ENCODE assay signal across 10 cellular contexts in the genomic region with DNA sequence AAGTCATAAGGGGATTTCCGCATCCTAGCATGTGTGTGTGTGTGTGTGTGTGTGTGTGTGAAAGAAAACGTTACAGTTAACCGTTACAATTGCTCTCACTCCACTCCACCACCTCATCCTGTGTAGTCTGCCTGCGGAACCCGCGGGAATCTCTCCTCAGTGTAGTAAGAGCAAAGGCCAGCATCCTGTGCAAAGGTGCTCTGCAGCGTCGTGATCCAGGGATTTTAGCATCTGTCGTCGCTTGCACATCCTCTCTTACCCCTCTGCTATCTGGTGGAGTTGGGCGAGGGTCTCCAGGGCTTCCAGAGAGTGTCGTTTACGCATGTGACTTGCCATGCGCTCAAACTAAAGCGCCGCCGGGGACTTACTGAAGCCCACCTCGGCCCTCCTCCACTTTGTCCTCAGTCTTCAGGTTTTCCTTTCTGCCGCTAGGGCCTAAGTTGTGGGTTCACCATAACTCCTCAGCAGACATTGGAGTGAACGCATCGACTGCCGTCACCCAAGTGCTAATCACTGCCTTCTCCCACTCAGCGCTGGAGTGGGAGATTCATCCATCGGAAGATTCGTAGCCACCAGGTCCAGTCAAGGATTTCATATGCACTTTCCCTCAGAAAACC. TPM values are rescaled to one million over a fixed set of nuclear protein-coding genes. Genes with fewer than 3 reads are reported as not detected.
A peak's percentile ranks its signal among the peaks of the same experiment; 100 is the strongest.
DNase-seq lines count a peak whose midpoint lies in the region; ATAC-seq and TF ChIP-seq lines count a peak whose summit lies in the region.
"Had no signal": no experiment of that assay in that cellular context is flagged by ENCODE, and none has a peak within 500 bp of the region (broad histone marks: within the 10 kb centered on the region; RNA-seq: fewer than 3 reads in every experiment).

No MANE protein-coding gene starts in this region.

- no peak for TF ChIP-seq EP300 in ovary (IDR thresholded peaks at IDR 0.05)

- H3K27me3 ChIP-seq in hepatocyte (peaks cover 70% of the 10 kb centered on the region), smooth muscle cell (ENCODE audit: low read depth) (no peaks in the 10 kb centered on the region), ovary (no peaks in the 10 kb centered on the region)

- H3K4me3 ChIP-seq in hepatocyte (no peak overlapping the region), smooth muscle cell (peak overlapping the region; percentile 65), ovary (no peak overlapping the region)
- H3K4me3 ChIP-seq: heart right ventricle, psoas muscle had no signal

- H4K20me1 ChIP-seq in hepatocyte (ENCODE audit: insufficient read depth, poor library complexity, severe bottlenecking) (no peaks in the 10 kb centered on the region), smooth muscle cell (ENCODE audit: low read depth) (peaks cover 69% of the 10 kb centered on the region)

- H3K9ac ChIP-seq in smooth muscle cell (ENCODE audit: low read depth) = peak overlapping the region; percentile 93

- H2AFZ ChIP-seq in hepatocyte (no peak overlapping the region), smooth muscle cell (ENCODE audit: low read depth) (no peak overlapping the region)

- H3K9me3 ChIP-seq in hepatocyte (ENCODE audit: low read depth) (no peaks in the 10 kb centered on the region), smooth muscle cell (replicated peaks; ENCODE audit: low read depth) (no peaks in the 10 kb centered on the region), ovary (no peaks in the 10 kb centered on the region)
- H3K9me3 ChIP-seq: heart right ventricle, psoas muscle had no signal

- no peaks in the 10 kb centered on the region for H3K9me2 ChIP-seq in hepatocyte (replicated peaks; ENCODE audit: insufficient read depth)

- 20% methylated on average over 25 of the region's 25 CpGs for WGBS in hepatocyte (ENCODE audit: low lambda C conversion rate, missing lambda C conversion rate)
- 18% methylated on average over 25 of the region's 25 CpGs for WGBS in smooth muscle cell (ENCODE audit: low lambda C conversion rate)
- 41 to 52% (median 44%) methylated on average over 25 of the region's 25 CpGs for WGBS in ovary, 3 donors

- no peaks in the 10 kb centered on the region for H3K79me2 ChIP-seq in hepatocyte
- H3K79me2 ChIP-seq in smooth muscle cell (ENCODE audit: low read depth) = peaks cover 60% of the 10 kb centered on the region

- H3K27ac Mint-ChIP-seq in activated T-cell treated with anti-CD3 and anti-CD28 coated beads, Interleukin-2, amount 50 U/mL, for 72 hours = no peak overlapping the region
- H3K27ac Mint-ChIP-seq in activated CD8-positive, alpha-beta T cell treated with anti-CD3 and anti-CD28 coated beads for 36 hours = no peak overlapping the region

- H3K27me3 Mint-ChIP-seq in activated T-cell treated with anti-CD3 and anti-CD28 coated beads, Interleukin-2, amount 50 U/mL, for 72 hours (ENCODE audit: low read depth) = peaks cover 76% of the 10 kb centered on the region
- peaks cover 65% of the 10 kb centered on the region for H3K27me3 Mint-ChIP-seq in activated CD8-positive, alpha-beta T cell treated with anti-CD3 and anti-CD28 coated beads for 36 hours

- no peak for DNase-seq in activated T-cell treated with anti-CD3 and anti-CD28 coated beads, Interleukin-2, amount 50 U/mL, for 72 hours
- no peak for DNase-seq in activated T-cell treated with anti-CD3 and anti-CD28 coated beads, Interleukin-2, amount 50 U/mL, for 48 hours
- peak; percentile 29 for DNase-seq in activated CD8-positive, alpha-beta T cell treated with anti-CD3 and anti-CD28 coated beads for 36 hours
- no peak for DNase-seq in hepatocyte (ENCODE audit: low spot score)
- no peak for DNase-seq in smooth muscle cell (lab: John Stamatoyannopoulos, UW; ENCODE audit: unreplicated experiment)
- DNase-seq in ovary = no peak
- DNase-seq: heart right ventricle, psoas muscle had no signal

- H3K4me1 Mint-ChIP-seq in activated T-cell treated with anti-CD3 and anti-CD28 coated beads, Interleukin-2, amount 50 U/mL, for 72 hours (ENCODE audit: low read depth) = peaks cover 36% of the 10 kb centered on the region
- peaks cover 21% of the 10 kb centered on the region for H3K4me1 Mint-ChIP-seq in activated CD8-positive, alpha-beta T cell treated with anti-CD3 and anti-CD28 coated beads for 36 hours (ENCODE audit: low read depth)

- H3K36me3 Mint-ChIP-seq in activated T-cell treated with anti-CD3 and anti-CD28 coated beads, Interleukin-2, amount 50 U/mL, for 72 hours (ENCODE audit: insufficient read depth in 2 of 2) = peaks cover 0 to 2% of the 10 kb centered on the region in 2 donors
- no peaks in the 10 kb centered on the region for H3K36me3 Mint-ChIP-seq in activated CD8-positive, alpha-beta T cell treated with anti-CD3 and anti-CD28 coated beads for 36 hours (ENCODE audit: low read depth)

- intact Hi-C loops in activated CD8-positive, alpha-beta T cell treated with anti-CD3 and anti-CD28 coated beads for 36 hours (cut with micrococcal nuclease) = loop anchor here (5.0 kb wide), 1 partner anchor 38 kb away; no protein-coding TSS in a partner anchor
- intact Hi-C loops in ovary (cut with DNase I) = no loop called here

- no peak overlapping the region for H3K27ac ChIP-seq in hepatocyte
- peak overlapping the region; percentile 81 for H3K27ac ChIP-seq in smooth muscle cell (ENCODE audit: low read depth)
- H3K27ac ChIP-seq in ovary = no peak overlapping the region
- H3K27ac ChIP-seq: heart right ventricle, psoas muscle had no signal

- no peaks in the 10 kb centered on the region for H3K9me3 Mint-ChIP-seq in activated T-cell treated with anti-CD3 and anti-CD28 coated beads, Interleukin-2, amount 50 U/mL, for 72 hours
- H3K9me3 Mint-ChIP-seq in activated CD8-positive, alpha-beta T cell treated with anti-CD3 and anti-CD28 coated beads for 36 hours = no peaks in the 10 kb centered on the region

- TF ChIP-seq CTCF in activated CD8-positive, alpha-beta T cell treated with anti-CD3 and anti-CD28 coated beads for 36 hours (IDR thresholded peaks at IDR 0.05) = no peak
- TF ChIP-seq CTCF in hepatocyte (IDR thresholded peaks at IDR 0.05; ENCODE audit: poor library complexity) (no peak), smooth muscle cell (IDR thresholded peaks at IDR 0.05; ENCODE audit: borderline replicate concordance, insufficient read depth, poor library complexity, severe bottlenecking) (peak; percentile 24), ovary (IDR thresholded peaks at IDR 0.05) (no peak)

- ATAC-seq in activated T-cell treated with anti-CD3 and anti-CD28 coated beads, Interleukin-2, amount 50 U/mL, for 72 hours (replicated peaks in 1 of 2) = no peak
- peak; percentile 22 for ATAC-seq in activated CD8-positive, alpha-beta T cell treated with anti-CD3 and anti-CD28 coated beads for 36 hours
- ATAC-seq in HG03280 (IDR thresholded peaks at IDR 0.05; ENCODE audit: unreplicated experiment) (no peak), HG03039 (IDR thresholded peaks at IDR 0.05; ENCODE audit: unreplicated experiment) (no peak)
- ATAC-seq: heart right ventricle, psoas muscle had no signal

- CTCF ChIA-PET in activated CD8-positive, alpha-beta T cell treated with anti-CD3 and anti-CD28 coated beads for 36 hours (lab: Charles Lee) = no interaction called here

- H3K4me3 Mint-ChIP-seq in activated T-cell treated with anti-CD3 and anti-CD28 coated beads, Interleukin-2, amount 50 U/mL, for 72 hours = peak overlapping the region; percentile 51 to 70
- H3K4me3 Mint-ChIP-seq in activated CD8-positive, alpha-beta T cell treated with anti-CD3 and anti-CD28 coated beads for 36 hours = no peak overlapping the region

- H3K4me2 ChIP-seq in hepatocyte (peak overlapping the region; percentile 70), smooth muscle cell (peak overlapping the region; percentile 98)

- H3K4me1 ChIP-seq in hepatocyte (ENCODE audit: insufficient read depth) (no peaks in the 10 kb centered on the region), smooth muscle cell (ENCODE audit: low read depth) (peaks cover 31% of the 10 kb centered on the region), ovary (ENCODE audit: insufficient read depth) (peaks cover 4% of the 10 kb centered on the region)

- POLR2A ChIA-PET in activated CD8-positive, alpha-beta T cell treated with anti-CD3 and anti-CD28 coated beads for 36 hours (lab: Charles Lee) = no interaction called here

- peaks cover 20% of the 10 kb centered on the region for H3F3A ChIP-seq in smooth muscle cell (ENCODE audit: low read depth)

- no peak for TF ChIP-seq POLR2A in ovary (IDR thresholded peaks at IDR 0.05)

- H3K36me3 ChIP-seq in hepatocyte (replicated peaks; ENCODE audit: insufficient read depth, low read depth) (no peaks in the 10 kb centered on the region), smooth muscle cell (ENCODE audit: low read depth) (peaks cover 8% of the 10 kb centered on the region), ovary (no peaks in the 10 kb centered on the region)
- H3K36me3 ChIP-seq: heart right ventricle had no signal

RNA-seq across cellular contexts. Expression of a gene that starts 3.9 kb away (rescaled TPM):
- 1 to 10 TPM in 1 of 2 donors, not detected in 1; 1.3 TPM for total RNA-seq in activated T-cell treated with anti-CD3 and anti-CD28 coated beads, Interleukin-2, amount 50 U/mL, for 72 hours
- total RNA-seq in activated CD8-positive, alpha-beta T cell treated with anti-CD3 and anti-CD28 coated beads for 36 hours = not detected
- total RNA-seq in hepatocyte (8.5 and 18.6 TPM in 2 replicates), smooth muscle cell (184 and 192 TPM in 2 replicates), ovary (1 to 10 TPM; 1.0 to 5.3 (median 1.7) TPM)
- polyA plus RNA-seq in hepatocyte (6.0 and 15.1 TPM in 2 replicates), smooth muscle cell (116 and 157 TPM in 2 replicates), ovary (1 to 10 TPM in 1 of 2 donors, under 1 TPM in 1; 0.63 to 5.7 TPM)

RNA-seq across cellular contexts. Expression of a gene that starts 10.6 kb away (rescaled TPM):
- 1 to 10 TPM in 1 of 2 donors, under 1 TPM in 1; 0.70 to 1.0 TPM for total RNA-seq in activated T-cell treated with anti-CD3 and anti-CD28 coated beads, Interleukin-2, amount 50 U/mL, for 72 hours
- under 1 TPM; 0.41 to 0.81 TPM for total RNA-seq in activated CD8-positive, alpha-beta T cell treated with anti-CD3 and anti-CD28 coated beads for 36 hours
- total RNA-seq in hepatocyte = 0.27 and 1.1 TPM in 2 replicates
- 0.26 and 0.68 TPM in 2 replicates for polyA plus RNA-seq in hepatocyte
- 23.7 and 38.5 TPM in 2 replicates for total RNA-seq in smooth muscle cell
- 31.7 and 32.7 TPM in 2 replicates for polyA plus RNA-seq in smooth muscle cell
- 1 to 10 TPM in 3 of 7 donors, under 1 TPM in 3, not detected in 1; 0.51 to 2.1 (median 0.82) TPM for total RNA-seq in ovary
- polyA plus RNA-seq in ovary = under 1 TPM; 0.06 to 0.32 TPM
- polyA plus RNA-seq: heart right ventricle, psoas muscle had no signal

RNA-seq across cellular contexts. Expression of a gene that starts 11.0 kb away (rescaled TPM):
- 1 to 10 TPM; 2.8 to 5.0 TPM for total RNA-seq in activated T-cell treated with anti-CD3 and anti-CD28 coated beads, Interleukin-2, amount 50 U/mL, for 72 hours
- 1 to 10 TPM; 2.1 to 2.5 TPM for total RNA-seq in activated CD8-positive, alpha-beta T cell treated with anti-CD3 and anti-CD28 coated beads for 36 hours
- total RNA-seq in hepatocyte = 0.76 and 0.90 TPM in 2 replicates
- polyA plus RNA-seq in hepatocyte = 2.9 and 4.8 TPM in 2 replicates
- 66.3 and 69.4 TPM in 2 replicates for total RNA-seq in smooth muscle cell
- polyA plus RNA-seq in smooth muscle cell = 77.5 and 146 TPM in 2 replicates
- total RNA-seq in ovary = 1 to 10 TPM in 3 of 7 donors, under 1 TPM in 4; 0.20 to 7.6 (median 0.82) TPM
- polyA plus RNA-seq in ovary = 1 to 10 TPM; 1.0 to 1.3 TPM
